18 cellular contexts compared by ENCODE assay signal in genomic region chr2:224261316-224261715, GRCh38.
DNase-seq lines count a peak whose midpoint lies in the region; ATAC-seq and TF ChIP-seq lines count a peak whose summit lies in the region.
"Had no signal": no experiment of that assay in that cellular context is flagged by ENCODE, and none has a peak within 500 bp of the region (broad histone marks: within the 10 kb centered on the region; RNA-seq: fewer than 3 reads in every experiment).

No MANE protein-coding gene starts in this region.

- H3K4me2 ChIP-seq in GM23248 (ENCODE audit: unreplicated experiment) (no peak overlapping the region), osteoblast (ENCODE audit: insufficient read depth, low read length) (no peak overlapping the region)
- H3K4me2 ChIP-seq: A549, PC-9 had no signal

- no peaks in the 10 kb centered on the region for H4K20me1 ChIP-seq in GM23248 (ENCODE audit: insufficient read depth)
- H4K20me1 ChIP-seq in osteoblast (ENCODE audit: insufficient read depth, low read length): no peaks in the 10 kb centered on the region

- ATAC-seq in HG03045 (IDR thresholded peaks at IDR 0.05; ENCODE audit: unreplicated experiment): no peak
- ATAC-seq: A549, K562 had no signal

- H3K27ac ChIP-seq in GM23248 (no peak overlapping the region), osteoblast (ENCODE audit: low read depth, low read length) (peak overlapping the region; percentile 40), colonic mucosa (no peak overlapping the region)
- H3K27ac ChIP-seq: A549, PC-9, RWPE1 had no signal

- no peaks in the 10 kb centered on the region for H3K9me3 ChIP-seq in GM23248 (ENCODE audit: low read depth)
- H3K9me3 ChIP-seq in adipocyte (ENCODE audit: control insufficient read depth, low read length): no peaks in the 10 kb centered on the region
- no peaks in the 10 kb centered on the region for H3K9me3 ChIP-seq in osteoblast (ENCODE audit: low read depth, low read length)
- no peaks in the 10 kb centered on the region for H3K9me3 ChIP-seq in colonic mucosa
- H3K9me3 ChIP-seq: A549, HAP-1 had no signal

- H3K4me1 ChIP-seq in GM23248 (ENCODE audit: insufficient read depth) (peaks cover 37% of the 10 kb centered on the region), adipocyte (ENCODE audit: control insufficient read depth, insufficient read depth, low read length) (peaks cover 49% of the 10 kb centered on the region), osteoblast (ENCODE audit: insufficient read depth, low read length) (peaks cover 40% of the 10 kb centered on the region), colonic mucosa (no peaks in the 10 kb centered on the region)
- H3K4me1 ChIP-seq: HAP-1 had no signal

- H3K9ac ChIP-seq in GM23248 (no peak overlapping the region), adipocyte (ENCODE audit: low read length) (peak overlapping the region; percentile 30), colonic mucosa (ENCODE audit: low read depth in 2 of 2, low read length in 2 of 2) (no peak overlapping the region)

- H3K36me3 ChIP-seq in GM23248 (ENCODE audit: low read depth) (no peaks in the 10 kb centered on the region), adipocyte (ENCODE audit: control insufficient read depth, insufficient read depth, low read length, severe bottlenecking) (no peaks in the 10 kb centered on the region), osteoblast (ENCODE audit: insufficient read depth, low read length) (no peaks in the 10 kb centered on the region), colonic mucosa (no peaks in the 10 kb centered on the region)
- H3K36me3 ChIP-seq: HAP-1 had no signal

- in situ Hi-C loops in GM23248 (cut with MboI): no loop called here

- no peaks in the 10 kb centered on the region for H3K79me2 ChIP-seq in GM23248 (ENCODE audit: insufficient read depth)
- H3K79me2 ChIP-seq in osteoblast (ENCODE audit: insufficient read depth, low read length): no peaks in the 10 kb centered on the region

- H3K27me3 ChIP-seq in GM23248 (replicated peaks; ENCODE audit: insufficient read depth) (no peaks in the 10 kb centered on the region), adipocyte (replicated peaks; ENCODE audit: control insufficient read depth, insufficient read depth, low read length) (no peaks in the 10 kb centered on the region), osteoblast (ENCODE audit: insufficient read depth, low read length) (no peaks in the 10 kb centered on the region), colonic mucosa (no peaks in the 10 kb centered on the region)

- WGBS in GM23248 (ENCODE audit: low coverage in 1 of 2, low lambda C conversion rate in 2 of 2, missing lambda C conversion rate in 2 of 2), 2 experiments: 67 to 77% methylated on average over 1 of the region's 1 CpG

- intact Hi-C loops in colonic mucosa (cut with DNase I): no loop called here

- peak; percentile 55 for DNase-seq in GM23248
- DNase-seq in adipocyte (ENCODE audit: low read depth): no peak
- DNase-seq in fibroblast of the aortic adventitia (ENCODE audit: low read depth): peak; percentile 35
- peak; percentile 80 for DNase-seq in osteoblast (ENCODE audit: insufficient read length, low spot score, missing footprints)
- no peak for DNase-seq in pons (ENCODE audit: low spot score)
- no peak for DNase-seq in activated naive CD4-positive, alpha-beta T cell treated with anti-CD3 and anti-CD28 coated beads, Interleukin-2, amount 50 U/mL, for 16 hours
- DNase-seq in colonic mucosa: no peak
- DNase-seq: CD8-positive, alpha-beta memory T cell; DMS53; NCI-H187 treated with DMSO at 0.1 percent for 48 hours; NCI-H345; NCI-H524 treated with DMSO at 0.1 percent for 48 hours; PC-9 had no signal

- no peak for TF ChIP-seq CTCF in fibroblast of the aortic adventitia (IDR thresholded peaks at IDR 0.05; ENCODE audit: insufficient read depth, low read length)
- no peak for TF ChIP-seq CTCF in osteoblast (IDR thresholded peaks at IDR 0.05; ENCODE audit: extremely low read depth, low read depth, low read length)
- TF ChIP-seq CTCF in colonic mucosa (IDR thresholded peaks at IDR 0.05): no peak

- H3K4me3 ChIP-seq in GM23248: no peak overlapping the region
- H3K4me3 ChIP-seq in adipocyte (ENCODE audit: low read length): no peak overlapping the region
- H3K4me3 ChIP-seq in fibroblast of the aortic adventitia (ENCODE audit: low read depth, low read length): no peak overlapping the region
- H3K4me3 ChIP-seq in osteoblast (ENCODE audit: insufficient read depth, low read length): no peak overlapping the region
- H3K4me3 ChIP-seq in colonic mucosa: no peak overlapping the region
- H3K4me3 ChIP-seq: A549, HAP-1, K562, PC-9 had no signal

- H2AFZ ChIP-seq in GM23248 (0 out of 2 replicates have a peak overlapping the region, but pooled peaks have one; percentile 55), osteoblast (ENCODE audit: low read length) (no peak overlapping the region)
- H2AFZ ChIP-seq: PC-9 had no signal

- peaks cover 32% of the 10 kb centered on the region for H3F3A ChIP-seq in GM23248 (ENCODE audit: insufficient read depth)

- no peaks in the 10 kb centered on the region for H3K9me2 ChIP-seq in GM23248 (ENCODE audit: insufficient read depth)

Comparison
In these comparisons a context has a peak if more than half of its experiments do, and no peak if none do; other contexts are left out.
1. DNase-seq: peak in GM23248 (single experiment), fibroblast of the aortic adventitia (single experiment) and osteoblast (single experiment); none in adipocyte (single experiment), pons (single experiment), activated naive CD4-positive, alpha-beta T cell treated with anti-CD3 and anti-CD28 coated beads, Interleukin-2, amount 50 U/mL, for 16 hours (single experiment) and colonic mucosa (single experiment).